Comparison of ENCODE assay signal across 1 cellular context in genomic region chr14:103734081-103734888, GRCh38.
TF ChIP-seq lines count a peak whose summit lies in the region.

No MANE protein-coding gene starts in this region.

TF ChIP-seq in endothelial cell of umbilical vein, 7 proteins besides CTCF, POLR2A, EP300 and RAD21 (continued from another document):
- TF ChIP-seq MYC (IDR thresholded peaks at IDR 0.05; ENCODE audit: low read depth, low read length) (no peak), MAX (IDR thresholded peaks at IDR 0.05; ENCODE audit: insufficient read depth, insufficient read length) (no peak)
